8 cellular contexts compared by ENCODE assay signal in genomic region chr2:219499058-219499307, GRCh38. TPM values are rescaled to one million over a fixed set of nuclear protein-coding genes. Genes with fewer than 3 reads are reported as not detected.
DNase-seq lines count a peak whose midpoint lies in the region; ATAC-seq, FAIRE-seq and TF ChIP-seq lines count a peak whose summit lies in the region.

No MANE protein-coding gene starts in this region.

- no peak for TF ChIP-seq CTCF in AG04450 (IDR thresholded peaks at IDR 0.05; ENCODE audit: low read depth, low read length)

- H3K36me3 ChIP-seq in HUES48 (ENCODE audit: control insufficient read depth, insufficient read depth, low read length) (peaks cover 8% of the 10 kb centered on the region), muscle layer of duodenum (ENCODE audit: control insufficient read depth in 1 of 2, insufficient read depth in 2 of 2, low read length in 2 of 2) (peaks cover 6 to 18% of the 10 kb centered on the region in 2 donors)

- H3K36me3 Mint-ChIP-seq in central memory CD8-positive, alpha-beta T cell (ENCODE audit: insufficient read depth) = peaks cover 15% of the 10 kb centered on the region

- peaks cover 3% of the 10 kb centered on the region for H3K27me3 ChIP-seq in AG04450 (ENCODE audit: control insufficient read depth, insufficient read depth, low read length)
- H3K27me3 ChIP-seq in HUES48 (ENCODE audit: control insufficient read depth, insufficient read depth, low read length) = peaks cover 39% of the 10 kb centered on the region
- peaks cover 25% of the 10 kb centered on the region for H3K27me3 ChIP-seq in muscle layer of duodenum (ENCODE audit: low read depth, low read length)

- CTCF ChIA-PET in AG04450 (lab: Charles Lee) = interaction anchor here (0.7 to 5.9 kb wide), 9 partner anchors 11 to 110 kb away, joined by 3 to 67 read pairs (median 6); no protein-coding TSS in a partner anchor

- H3K4me1 Mint-ChIP-seq in central memory CD8-positive, alpha-beta T cell = peaks cover 45% of the 10 kb centered on the region

- no peaks in the 10 kb centered on the region for H3K9me3 Mint-ChIP-seq in central memory CD8-positive, alpha-beta T cell

- FAIRE-seq in RCC 7860 (lab: Jason Lieb, UNC) = no peak

- H3K4me3 ChIP-seq in AG04450 (ENCODE audit: low read depth, low read length) (peak overlapping the region; percentile 80), HUES48 (ENCODE audit: low read depth, low read length) (peak overlapping the region; percentile 68), muscle layer of duodenum (ENCODE audit: low read depth in 1 of 2, low read length in 2 of 2) (peak overlapping the region; percentile 81 to 87)

- POLR2A ChIA-PET in AG04450 (lab: Yijun Ruan, JAX) = interaction anchor here (0.6 to 2.9 kb wide), 15 partner anchors 9 to 112 kb away, joined by 3 to 18 read pairs (median 5); partner anchors contain the start of gene DNPEP

- H3K9ac ChIP-seq in HUES48 (ENCODE audit: low read depth, low read length) = peak overlapping the region; percentile 44

- no peak for ATAC-seq in central memory CD8-positive, alpha-beta T cell (replicated peaks; ENCODE audit: extremely low read depth, poor library complexity, severe bottlenecking)
- no peak for ATAC-seq in GM18519 (IDR thresholded peaks at IDR 0.05; ENCODE audit: low FRiP score, unreplicated experiment)

- peak overlapping the region; percentile 97 for H3K4me3 Mint-ChIP-seq in central memory CD8-positive, alpha-beta T cell

- H3K27me3 Mint-ChIP-seq in central memory CD8-positive, alpha-beta T cell = peaks cover 46% of the 10 kb centered on the region

- no peak for DNase-seq in AG04450 (ENCODE audit: low read depth, low spot score)
- DNase-seq in central memory CD8-positive, alpha-beta T cell (ENCODE audit: low spot score in 2 of 2) = no peak
- no peak for DNase-seq in glomerular visceral epithelial cell (ENCODE audit: extremely low spot score)
- no peak for DNase-seq in RCC 7860 (ENCODE audit: low spot score)
- no peak for DNase-seq in anterior cingulate cortex (lab: John Stamatoyannopoulos, UW)

- peak overlapping the region; percentile 89 for H3K27ac Mint-ChIP-seq in central memory CD8-positive, alpha-beta T cell (ENCODE audit: low read depth)

- H3K4me1 ChIP-seq in HUES48 (ENCODE audit: control insufficient read depth, insufficient read depth, low read length) = peaks cover 35% of the 10 kb centered on the region
- peaks cover 11 to 35% of the 10 kb centered on the region in 2 donors for H3K4me1 ChIP-seq in muscle layer of duodenum (ENCODE audit: control insufficient read depth in 1 of 2, insufficient read depth in 2 of 2, low read length in 2 of 2)

- H3K9me3 ChIP-seq in AG04450 (ENCODE audit: control insufficient read depth, insufficient read depth, low read length) (no peaks in the 10 kb centered on the region; the same call in 1 of the 2 replicates), HUES48 (ENCODE audit: control insufficient read depth, insufficient read depth, low read length) (no peaks in the 10 kb centered on the region), muscle layer of duodenum (ENCODE audit: control insufficient read depth in 1 of 2, low read length in 2 of 2) (no peaks in the 10 kb centered on the region)

- H3K27ac ChIP-seq in AG04450 (ENCODE audit: low read depth, low read length) = peak overlapping the region; percentile 84
- H3K27ac ChIP-seq in HUES48 (ENCODE audit: low read depth, low read length) = peak overlapping the region; percentile 43
- peak overlapping the region; percentile 88 for H3K27ac ChIP-seq in muscle layer of duodenum (ENCODE audit: low read length)

RNA-seq across cellular contexts. Expression of gene GMPPA, which starts 0.3 kb away (rescaled TPM):
- 90.1 and 97.7 TPM in 2 replicates for polyA plus RNA-seq in AG04450 (2011; rRNA removed)
- polyA minus RNA-seq in AG04450 (2011; rRNA and poly(A)+ RNA removed) = 90.6 and 98.6 TPM in 2 replicates

RNA-seq across cellular contexts. Expression of gene ASIC4, which starts 15.3 kb away (rescaled TPM):
- not detected in 2 replicates for polyA plus RNA-seq in AG04450 (2011; rRNA removed)
- not detected in 2 replicates for polyA minus RNA-seq in AG04450 (2011; rRNA and poly(A)+ RNA removed)

RNA-seq across cellular contexts. Expression of gene CHPF, which starts 44.6 kb away (rescaled TPM):
- polyA plus RNA-seq in AG04450 (2011; rRNA removed) = 24.4 and 37.2 TPM in 2 replicates
- polyA minus RNA-seq in AG04450 (2011; rRNA and poly(A)+ RNA removed) = 11.5 and 12.1 TPM in 2 replicates

RNA-seq across cellular contexts. Expression of gene TMEM198, which starts 44.8 kb away (rescaled TPM):
- 0.83 and 1.2 TPM in 2 replicates for polyA plus RNA-seq in AG04450 (2011; rRNA removed)
- polyA minus RNA-seq in AG04450 (2011; rRNA and poly(A)+ RNA removed) = 0.13 and 0.60 TPM in 2 replicates
